ENCODE assay signal across 26 cellular contexts in genomic region chr5:161089569-161089968, GRCh38.
"Had no signal": no experiment of that assay in that cellular context is flagged by ENCODE, and none has a peak within 500 bp of the region (broad histone marks: within the 10 kb centered on the region; RNA-seq: fewer than 3 reads in every experiment).

No MANE protein-coding gene starts in this region.

- FAIRE-seq: islet of Langerhans, keratinocyte had no signal

- H3K4me3 ChIP-seq: coronary artery, dorsolateral prefrontal cortex, esophagus squamous epithelium, gastrocnemius medialis, heart right ventricle, left lung, lower lobe of right lung, mucosa of descending colon had no signal

- ATAC-seq: esophagus mucosa; gastrocnemius medialis; heart right ventricle; left cardiac atrium; left lung; left ventricle myocardium superior; lower lobe of right lung; mucosa of descending colon; naive thymus-derived CD8-positive, alpha-beta T cell had no signal

- H3K4me1 ChIP-seq: esophagus squamous epithelium, gastrocnemius medialis, heart right ventricle, left lung, lower lobe of right lung had no signal

- H3K27me3 ChIP-seq: dorsolateral prefrontal cortex, esophagus squamous epithelium, gastrocnemius medialis, heart right ventricle, left lung had no signal

- H3K27ac ChIP-seq: coronary artery, dorsolateral prefrontal cortex, epithelial cell of prostate, esophagus squamous epithelium, gastrocnemius medialis, heart right ventricle, left lung, lower lobe of right lung had no signal

- H3K9me3 ChIP-seq: esophagus squamous epithelium, gastrocnemius medialis, lower lobe of right lung, mucosa of descending colon had no signal

- H3K36me3 ChIP-seq: esophagus squamous epithelium, gastrocnemius medialis, heart right ventricle, left lung, lower lobe of right lung had no signal

- DNase-seq: dermis blood vessel endothelial cell; dorsolateral prefrontal cortex; effector CD4-positive, alpha-beta T cell; effector memory CD4-positive, alpha-beta T cell; erythroblast; esophagus squamous epithelium; foreskin fibroblast; foreskin melanocyte; gastrocnemius medialis; glutamatergic neuron; head of caudate nucleus; heart right ventricle; hippocampal formation; left cardiac atrium; left lung; left ventricle myocardium superior; lower lobe of right lung; mesenchymal stem cell; mucosa of descending colon; naive B cell; naive thymus-derived CD8-positive, alpha-beta T cell had no signal
